In genomic region chr1:117389779-117390178, GRCh38 we compare ENCODE assay signal across 21 cellular contexts.
"Had no signal": no experiment of that assay in that cellular context is flagged by ENCODE, and none has a peak within 500 bp of the region (broad histone marks: within the 10 kb centered on the region; RNA-seq: fewer than 3 reads in every experiment).

No MANE protein-coding gene starts in this region.

- H3K27ac ChIP-seq: coronary artery, dorsolateral prefrontal cortex, epithelial cell of prostate, esophagus squamous epithelium, left lung, lower lobe of right lung had no signal

- ATAC-seq: esophagus mucosa, left lung, lower lobe of right lung, mucosa of descending colon had no signal

- DNase-seq: dermis blood vessel endothelial cell; dorsolateral prefrontal cortex; effector CD4-positive, alpha-beta T cell; effector memory CD4-positive, alpha-beta T cell; endodermal cell; erythroblast; esophagus squamous epithelium; foreskin fibroblast; foreskin melanocyte; gastrocnemius medialis; head of caudate nucleus; heart right ventricle; hippocampal formation; left lung; lower lobe of right lung; mesenchymal stem cell; mucosa of descending colon had no signal

- H3K9me3 Mint-ChIP-seq: endodermal cell, mesothelial cell of epicardium had no signal

- H3K4me3 Mint-ChIP-seq: endodermal cell, mesothelial cell of epicardium had no signal

- H3K36me3 ChIP-seq: esophagus squamous epithelium, gastrocnemius medialis, heart right ventricle, left lung, lower lobe of right lung had no signal

- H3K9me3 ChIP-seq: esophagus squamous epithelium, gastrocnemius medialis, left lung, lower lobe of right lung, mucosa of descending colon had no signal

- H3K27ac Mint-ChIP-seq: endodermal cell, mesothelial cell of epicardium had no signal

- H3K36me3 Mint-ChIP-seq: mesothelial cell of epicardium had no signal

- H3K4me3 ChIP-seq: coronary artery, dorsolateral prefrontal cortex, esophagus squamous epithelium, gastrocnemius medialis, heart right ventricle, left lung, lower lobe of right lung, mucosa of descending colon had no signal
